In the genomic region with DNA sequence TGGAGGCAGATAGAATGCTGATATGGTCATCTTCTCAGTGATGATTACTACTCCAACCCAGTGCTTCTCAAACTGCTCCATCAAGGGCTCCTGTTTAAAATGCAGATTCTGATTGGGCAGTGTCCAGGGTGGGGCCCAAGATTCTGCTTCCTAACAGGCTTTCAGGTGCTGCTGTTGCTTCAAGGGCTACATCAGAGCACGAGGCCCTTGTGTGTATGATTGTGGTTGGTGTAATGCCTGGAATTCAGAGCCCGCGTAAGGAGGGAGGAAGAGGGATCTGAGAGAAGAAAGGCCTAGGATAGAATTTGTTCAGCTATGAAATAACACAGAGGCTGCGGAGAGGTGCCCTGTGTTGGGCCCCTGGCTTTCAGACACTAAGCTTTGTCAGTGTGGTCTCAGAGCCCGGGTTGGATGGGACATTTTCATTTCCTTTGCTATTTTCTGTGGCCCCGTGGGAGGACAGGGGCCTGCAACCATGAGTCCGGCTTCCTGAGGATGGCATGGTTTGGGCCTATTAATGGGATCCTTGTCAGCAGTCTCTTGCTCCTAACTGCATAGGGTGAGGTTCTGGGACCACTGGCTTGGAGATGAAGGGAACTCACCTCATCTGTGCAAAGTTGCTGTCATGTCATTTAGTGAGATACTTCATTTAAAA, we compare ENCODE assay signal across 1 cellular context.
A peak's percentile ranks its signal among the peaks of the same experiment; 100 is the strongest.
TF ChIP-seq lines count a peak whose summit lies in the region.

No MANE protein-coding gene starts in this region.

TF ChIP-seq in K562, 482 proteins besides CTCF, POLR2A, EP300 and RAD21:
- TF ChIP-seq TSHZ1 (CRISPR knock-in tag; IDR thresholded peaks at IDR 0.05): no peak
- no peak for TF ChIP-seq SMAD2 (IDR thresholded peaks at IDR 0.05; ENCODE audit: low read depth, low read length)
- TF ChIP-seq NFIC (IDR thresholded peaks at IDR 0.05): no peak
- no peak for TF ChIP-seq JUNB (CRISPR knock-in tag; conservative IDR thresholded peaks at IDR 0.05)
- TF ChIP-seq POLR2G (IDR thresholded peaks at IDR 0.05; ENCODE audit: low read depth, low read length): 0 out of 2 replicates have a peak, but pooled peaks have one; percentile 18
- TF ChIP-seq ZNF644 (tag; IDR thresholded peaks at IDR 0.05; ENCODE audit: low read depth): no peak
